ENCODE assay signal across 25 cellular contexts in genomic region chr6:90508753-90509152, GRCh38.
A peak's percentile ranks its signal among the peaks of the same experiment; 100 is the strongest.
DNase-seq lines count a peak whose midpoint lies in the region; ATAC-seq, FAIRE-seq and TF ChIP-seq lines count a peak whose summit lies in the region.
"Had no signal": no experiment of that assay in that cellular context is flagged by ENCODE, and none has a peak within 500 bp of the region (broad histone marks: within the 10 kb centered on the region; RNA-seq: fewer than 3 reads in every experiment).

No MANE protein-coding gene starts in this region.

- no peak overlapping the region for H3K4me3 Mint-ChIP-seq in activated naive CD4-positive, alpha-beta T cell treated with anti-CD3 and anti-CD28 coated beads for 36 hours
- H3K4me3 Mint-ChIP-seq: activated naive CD4-positive, alpha-beta T cell treated with anti-CD3 and anti-CD28 coated beads, Interleukin-2, amount 10 ng/mL, durations not matched to agents 7 days and 5 days; activated T-cell treated with anti-CD3 and anti-CD28 coated beads, Interleukin-2, amount 50 U/mL, for 4 hours; immature natural killer cell; memory B cell had no signal

- H4K20me1 ChIP-seq in HepG2 (ENCODE audit: insufficient read depth, low read length): no peaks in the 10 kb centered on the region
- H4K20me1 ChIP-seq in OCI-LY7 (ENCODE audit: insufficient read depth, low read length): no peaks in the 10 kb centered on the region

- H3K4me2 ChIP-seq in HepG2 (ENCODE audit: low read depth, low read length) (no peak overlapping the region), OCI-LY7 (ENCODE audit: low read length) (no peak overlapping the region)

- ATAC-seq in HepG2 (no peak; the same call in 2 of the 3 replicates), right lobe of liver (no peak), HG02884 (IDR thresholded peaks at IDR 0.05; ENCODE audit: unreplicated experiment) (no peak), omental fat pad (ENCODE audit: low FRiP score) (no peak)
- ATAC-seq: activated T-cell treated with anti-CD3 and anti-CD28 coated beads, Interleukin-2, amount 50 U/mL, for 4 hours had no signal

- 95% methylated on average over 5 of the region's 5 CpGs for WGBS in HepG2 (ENCODE audit: low lambda C conversion rate)
- 56% methylated on average over 4 of the region's 5 CpGs for WGBS in right lobe of liver (ENCODE audit: insufficient coverage, low coverage, low lambda C conversion rate, missing lambda C conversion rate)

- BruUV-seq in HepG2 (replicated peaks; lab: Mats Ljungman, UMichigan): no TSS peak
- no TSS peak for BruUV-seq in OCI-LY7 (replicated peaks; lab: Mats Ljungman, UMichigan)

- CTCF ChIA-PET in HepG2 (lab: Yijun Ruan, JAX; ENCODE audit: low intra/inter-chr PET ratio, low total read pairs): no interaction called here
- CTCF ChIA-PET in OCI-LY7 (lab: Charles Lee; ENCODE audit: unreplicated experiment): no interaction called here
- CTCF ChIA-PET in activated naive CD4-positive, alpha-beta T cell treated with anti-CD3 and anti-CD28 coated beads for 36 hours (lab: Charles Lee): no interaction called here

- H3K4me3 ChIP-seq in HepG2 (replicated peaks in 1 of 3; ENCODE audit: insufficient read depth in 1 of 3, low read depth in 2 of 3, low read length in 3 of 3): no peak overlapping the region
- H3K4me3 ChIP-seq in right lobe of liver: no peak overlapping the region
- no peak overlapping the region for H3K4me3 ChIP-seq in OCI-LY7 (ENCODE audit: low read depth, low read length, poor library complexity, severe bottlenecking)
- H3K4me3 ChIP-seq in fibroblast of villous mesenchyme (ENCODE audit: low read depth, low read length): no peak overlapping the region
- H3K4me3 ChIP-seq: breast epithelium, skin epidermis, upper lobe of left lung had no signal

- H2AFZ ChIP-seq in HepG2 (ENCODE audit: low read length): no peak overlapping the region
- H2AFZ ChIP-seq in OCI-LY7 (ENCODE audit: low read length): no peak overlapping the region

- H3K27me3 ChIP-seq in HepG2 (ENCODE audit: control insufficient read depth in 1 of 2, insufficient read depth in 2 of 2, low read length in 2 of 2) (no peaks in the 10 kb centered on the region), right lobe of liver (no peaks in the 10 kb centered on the region)
- H3K27me3 ChIP-seq: breast epithelium, upper lobe of left lung had no signal

- H3K36me3 ChIP-seq in HepG2 (replicated peaks in 1 of 2; ENCODE audit: control insufficient read depth in 1 of 2, insufficient read depth in 2 of 2, low read length in 2 of 2) (no peaks in the 10 kb centered on the region), right lobe of liver (peaks cover 0 to 4% (median 1%) of the 10 kb centered on the region in 4 donors), OCI-LY7 (ENCODE audit: insufficient read depth, low read length) (peaks cover 8% of the 10 kb centered on the region)
- H3K36me3 ChIP-seq: breast epithelium had no signal

- in situ Hi-C loops in HepG2 (cut with HindIII; ENCODE audit: extremely low pct_ligation_motif_present, low pct_unique_long_range_greater_than_20kb): no loop called here

- TF ChIP-seq CTCF in HepG2 (CRISPR knock-in tag; IDR thresholded peaks at IDR 0.05) (peak; percentile 36), right lobe of liver (IDR thresholded peaks at IDR 0.05) (no peak), OCI-LY7 (conservative IDR thresholded peaks at IDR 0.05; ENCODE audit: low read length) (peak; percentile 68), fibroblast of villous mesenchyme (IDR thresholded peaks at IDR 0.05; ENCODE audit: insufficient read depth, low read depth, low read length) (peak; percentile 16), omental fat pad (IDR thresholded peaks at IDR 0.05) (no peak)

- no peak for FAIRE-seq in HepG2 (lab: Jason Lieb, UNC)
- FAIRE-seq: colon had no signal

- TF ChIP-seq EP300 in HepG2 (IDR thresholded peaks at IDR 0.05; ENCODE audit: low read depth in 2 of 2, low read length in 2 of 2) (no peak), HepG2 (CRISPR knock-in tag; IDR thresholded peaks at IDR 0.05; ENCODE audit: borderline replicate concordance) (no peak)

- no peak overlapping the region for H3K27ac Mint-ChIP-seq in activated naive CD4-positive, alpha-beta T cell treated with anti-CD3 and anti-CD28 coated beads for 36 hours
- H3K27ac Mint-ChIP-seq: immature natural killer cell, memory B cell had no signal

- no peaks in the 10 kb centered on the region for H3K79me2 ChIP-seq in HepG2 (ENCODE audit: insufficient read depth, low read length)
- H3K79me2 ChIP-seq in OCI-LY7 (ENCODE audit: insufficient read depth, low read depth, low read length): no peaks in the 10 kb centered on the region

- H3K4me1 ChIP-seq in HepG2 (ENCODE audit: insufficient read depth, low read length) (peaks cover under 1% of the 10 kb centered on the region; the same call in 1 of the 2 replicates), right lobe of liver (peaks cover 0 to under 1% (median 0%) of the 10 kb centered on the region in 4 donors), OCI-LY7 (ENCODE audit: insufficient read depth, low read length, poor library complexity, severe bottlenecking) (no peaks in the 10 kb centered on the region)
- H3K4me1 ChIP-seq: breast epithelium, upper lobe of left lung had no signal

- no peak overlapping the region for H3K27ac ChIP-seq in HepG2 (ENCODE audit: extremely low read length, insufficient read depth, low read length)
- no peak overlapping the region for H3K27ac ChIP-seq in right lobe of liver
- H3K27ac ChIP-seq in OCI-LY7 (ENCODE audit: low read depth, low read length, poor library complexity, severe bottlenecking): no peak overlapping the region
- H3K27ac ChIP-seq: breast epithelium, skin epidermis, upper lobe of left lung had no signal

- H3K9me3 ChIP-seq in HepG2 (ENCODE audit: low read length) (no peaks in the 10 kb centered on the region), right lobe of liver (no peaks in the 10 kb centered on the region), OCI-LY7 (ENCODE audit: low read length) (no peaks in the 10 kb centered on the region)

- no peak overlapping the region for H3K9ac ChIP-seq in HepG2 (ENCODE audit: insufficient read depth, low read depth, low read length)

- no peak for TF ChIP-seq RAD21 in HepG2 (CRISPR knock-in tag; IDR thresholded peaks at IDR 0.05)

- no peaks in the 10 kb centered on the region for H3K4me1 Mint-ChIP-seq in activated naive CD4-positive, alpha-beta T cell treated with anti-CD3 and anti-CD28 coated beads for 36 hours (ENCODE audit: low read depth)
- H3K4me1 Mint-ChIP-seq: immature natural killer cell had no signal

- DNase-seq in HepG2 (ENCODE audit: low spot score) (no peak), right lobe of liver (no peak), OCI-LY7 (ENCODE audit: low spot score) (peak; percentile 16), fibroblast of villous mesenchyme (ENCODE audit: low read depth) (no peak), NK-92 (lab: John Stamatoyannopoulos, UW; ENCODE audit: unreplicated experiment) (no peak), omental fat pad (ENCODE audit: low spot score) (no peak)
- DNase-seq in activated naive CD4-positive, alpha-beta T cell treated with anti-CD3 and anti-CD28 coated beads for 36 hours: no peak
- DNase-seq: activated CD4-positive, alpha-beta T cell treated with anti-CD3 and anti-CD28 coated beads for 1 hour; activated CD8-positive, alpha-beta memory T cell treated with anti-CD3 and anti-CD28 coated beads for 24 hours; activated naive CD4-positive, alpha-beta T cell treated with anti-CD3 and anti-CD28 coated beads, Interleukin-2, amount 10 ng/mL, durations not matched to agents 7 days and 5 days; activated T-cell treated with anti-CD3 and anti-CD28 coated beads, Interleukin-2, amount 50 U/mL, for 4 hours; amniotic stem cell; effector memory CD4-positive, alpha-beta T cell; foreskin melanocyte; immature natural killer cell; MV-4-11; NCI-H187; NCI-H748 treated with DMSO at 0.1 percent for 48 hours; SHP77; upper lobe of left lung had no signal

- intact Hi-C loops in HepG2 (cut with micrococcal nuclease; ENCODE audit: unreplicated experiment) (no loop called here), right lobe of liver (cut with DNase I) (no loop called here), OCI-LY7 (cut with micrococcal nuclease; ENCODE audit: unreplicated experiment) (loop anchor here (5.0 kb wide), 1 partner anchor 354 kb away; no protein-coding TSS in a partner anchor)
- intact Hi-C loops in activated naive CD4-positive, alpha-beta T cell treated with anti-CD3 and anti-CD28 coated beads for 36 hours (cut with micrococcal nuclease): loop anchor here (10.0 kb wide), 1 partner anchor 356 kb away; no protein-coding TSS in a partner anchor

- H3K27me3 Mint-ChIP-seq in activated naive CD4-positive, alpha-beta T cell treated with anti-CD3 and anti-CD28 coated beads for 36 hours (ENCODE audit: low read depth): no peaks in the 10 kb centered on the region
- H3K27me3 Mint-ChIP-seq: memory B cell had no signal

- POLR2A ChIA-PET in HepG2 (lab: Yijun Ruan, JAX): no interaction called here
- POLR2A ChIA-PET in OCI-LY7 (lab: Charles Lee): interaction anchor here (0.6 kb wide), 2 partner anchors 32 to 360 kb away, joined by 3 read pairs; no protein-coding TSS in a partner anchor

- H3K9me2 ChIP-seq in OCI-LY7 (ENCODE audit: insufficient read depth, low read length): no peaks in the 10 kb centered on the region

- TF ChIP-seq POLR2A in HepG2 (IDR thresholded peaks at IDR 0.05; ENCODE audit: insufficient read depth in 1 of 2, low read depth in 2 of 2, low read length in 2 of 2) (no peak), right lobe of liver (IDR thresholded peaks at IDR 0.05) (no peak)

- H3K36me3 Mint-ChIP-seq in activated naive CD4-positive, alpha-beta T cell treated with anti-CD3 and anti-CD28 coated beads for 36 hours (ENCODE audit: low read depth): peaks cover 21% of the 10 kb centered on the region

- H3K9me3 Mint-ChIP-seq in activated naive CD4-positive, alpha-beta T cell treated with anti-CD3 and anti-CD28 coated beads for 36 hours: peaks cover 17% of the 10 kb centered on the region

TF ChIP-seq in HepG2, 621 proteins besides CTCF, POLR2A, EP300 and RAD21:
- TF ChIP-seq ZNF263 (CRISPR knock-in tag; IDR thresholded peaks at IDR 0.05): no peak
- TF ChIP-seq ZNF430 (CRISPR knock-in tag; IDR thresholded peaks at IDR 0.05): no peak
- no peak for TF ChIP-seq MTF2 (CRISPR knock-in tag; IDR thresholded peaks at IDR 0.05; ENCODE audit: borderline replicate concordance)
- no peak for TF ChIP-seq GABPB1 (CRISPR knock-in tag; IDR thresholded peaks at IDR 0.05)
- no peak for TF ChIP-seq ZNF563 (CRISPR knock-in tag; IDR thresholded peaks at IDR 0.05)
TF ChIP-seq in HepG2: peak in this region for 0.

Comparison
In these comparisons a context has a peak if more than half of its experiments do, and no peak if none do; other contexts are left out.
1. CTCF ChIP-seq: peak in HepG2 (single experiment), OCI-LY7 (single experiment) and fibroblast of villous mesenchyme (single experiment); none in right lobe of liver (0 of 4) and omental fat pad (0 of 3).
2. intact Hi-C loops: an anchor here in OCI-LY7 (5.0 kb wide) and activated naive CD4-positive, alpha-beta T cell treated with anti-CD3 and anti-CD28 coated beads for 36 hours (10.0 kb wide); none called in HepG2 and right lobe of liver.